11 cellular contexts compared by ENCODE assay signal in the genomic region with DNA sequence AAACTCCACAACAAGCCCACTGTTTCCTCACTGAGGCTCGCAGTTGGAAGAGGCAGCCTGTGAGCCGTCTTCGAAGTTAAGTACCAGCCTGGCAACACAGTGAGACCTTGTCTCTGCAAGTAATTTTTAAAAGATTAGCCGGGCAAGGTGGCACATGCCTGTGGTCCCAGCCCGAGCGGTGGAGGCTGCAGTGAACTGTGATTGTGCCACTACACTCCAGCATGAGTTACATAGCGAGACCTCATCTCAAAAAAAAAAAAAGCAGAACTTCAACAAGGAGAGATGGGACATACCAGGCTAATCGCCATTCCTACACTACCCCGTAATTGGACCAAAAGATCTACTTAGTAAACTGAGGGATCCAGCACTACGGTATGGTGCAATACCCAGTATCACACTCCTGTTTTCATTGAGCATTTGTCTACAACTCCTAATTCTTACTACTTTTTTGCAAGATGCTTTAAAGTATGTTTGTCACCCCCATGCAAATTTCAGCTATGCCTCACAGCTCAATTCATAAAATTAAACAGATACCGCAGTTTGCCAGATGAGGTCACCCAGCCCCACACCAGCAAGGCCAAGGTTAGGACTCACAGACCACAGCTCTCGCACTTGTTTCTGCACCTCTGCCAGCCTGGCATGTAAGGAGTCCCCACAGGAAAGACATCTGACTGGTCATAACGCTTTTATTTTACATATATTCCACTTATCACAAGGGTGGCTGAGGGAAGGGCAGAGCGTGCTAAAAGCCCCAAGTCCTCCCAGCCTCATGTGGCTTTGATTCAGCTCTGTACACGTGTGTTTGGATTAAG. TPM values are rescaled to one million over a fixed set of nuclear protein-coding genes. Genes with fewer than 3 reads are reported as not detected.
DNase-seq lines count a peak whose midpoint lies in the region; ATAC-seq and TF ChIP-seq lines count a peak whose summit lies in the region.
"Had no signal": no experiment of that assay in that cellular context is flagged by ENCODE, and none has a peak within 500 bp of the region (broad histone marks: within the 10 kb centered on the region; RNA-seq: fewer than 3 reads in every experiment).

No MANE protein-coding gene starts in this region.

- RAD21 ChIA-PET in HCT116 (lab: Charles Lee; ENCODE audit: low non-redundant PET in 1 of 2, low total read pairs in 2 of 2, uncharacterized antibody in 2 of 2, unreplicated experiment in 2 of 2) = no interaction called here

- no peaks in the 10 kb centered on the region for H3K27me3 Mint-ChIP-seq in T-helper 1 cell treated with Interleukin-12 subunit alpha and Interleukin-12 subunit beta and Interleukin-4 antibody, amounts not matched to agents 30 μg/mL and 1 μg/mL, for 36 hours (ENCODE audit: low read depth)
- no peaks in the 10 kb centered on the region for H3K27me3 Mint-ChIP-seq in osteocyte (ENCODE audit: unreplicated experiment)

- H2AFZ ChIP-seq in HCT116 (ENCODE audit: low read depth, low read length, poor library complexity, severe bottlenecking) (no peak overlapping the region), GM23248 (no peak overlapping the region)

- H3K9me3 ChIP-seq in HCT116 (ENCODE audit: control insufficient read depth in 1 of 2, insufficient read depth in 1 of 2, low read depth in 1 of 2, low read length in 2 of 2) (peaks cover 4 to 8% of the 10 kb centered on the region in 2 experiments; a peak in 2 of 4 replicates), GM23248 (ENCODE audit: low read depth) (no peaks in the 10 kb centered on the region)

- H3K9me2 ChIP-seq in HCT116 (ENCODE audit: insufficient read depth) (no peaks in the 10 kb centered on the region), GM23248 (ENCODE audit: insufficient read depth) (no peaks in the 10 kb centered on the region)

- POLR2A ChIA-PET in HCT116 (lab: Charles Lee) = no interaction called here

- no TSS peak for BruUV-seq in HCT116 (replicated peaks; lab: Mats Ljungman, UMichigan)

- H3K79me2 ChIP-seq in HCT116 (ENCODE audit: insufficient read depth, low read length) (no peaks in the 10 kb centered on the region), GM23248 (ENCODE audit: insufficient read depth) (no peaks in the 10 kb centered on the region)

- H3K27ac Mint-ChIP-seq in T-helper 1 cell treated with Interleukin-12 subunit alpha and Interleukin-12 subunit beta and Interleukin-4 antibody, amounts not matched to agents 30 μg/mL and 1 μg/mL, for 36 hours = peak overlapping the region; percentile 10
- no peak overlapping the region for H3K27ac Mint-ChIP-seq in osteocyte (ENCODE audit: unreplicated experiment)

- peaks cover 15% of the 10 kb centered on the region; the same call in 1 of the 2 replicates for H3F3A ChIP-seq in GM23248 (ENCODE audit: insufficient read depth)

- H3K4me1 Mint-ChIP-seq in T-helper 1 cell treated with Interleukin-12 subunit alpha and Interleukin-12 subunit beta and Interleukin-4 antibody, amounts not matched to agents 30 μg/mL and 1 μg/mL, for 36 hours (ENCODE audit: low read depth) = peaks cover 6% of the 10 kb centered on the region
- H3K4me1 Mint-ChIP-seq in osteocyte (ENCODE audit: unreplicated experiment) = peaks cover 2% of the 10 kb centered on the region

- DNase-seq in T-helper 1 cell (no peak), HCT116 (ENCODE audit: low read depth, low spot score) (no peak), Kasumi-1 (lab: John Stamatoyannopoulos, UW) (peak; percentile 33 to 60), osteocyte (ENCODE audit: extremely low spot score, unreplicated experiment) (peak; percentile 71), COLO668 (lab: John Stamatoyannopoulos, UW; ENCODE audit: unreplicated experiment) (no peak), GM23248 (no peak), HPDE6-E6E7 (ENCODE audit: extremely low spot score) (no peak)
- DNase-seq: foreskin melanocyte, NCI-H2029 treated with DMSO at 0.1 percent for 48 hours had no signal

- H3K4me3 ChIP-seq in HCT116 (replicated peaks in 1 of 2; ENCODE audit: low read depth in 1 of 2, low read length in 2 of 2) (no peak overlapping the region), GM23248 (no peak overlapping the region)

- H4K20me1 ChIP-seq in HCT116 (ENCODE audit: insufficient read depth) = no peaks in the 10 kb centered on the region
- no peaks in the 10 kb centered on the region for H4K20me1 ChIP-seq in GM23248 (ENCODE audit: insufficient read depth)

- H3K9ac ChIP-seq in HCT116 (ENCODE audit: low read length) (no peak overlapping the region), GM23248 (no peak overlapping the region)

- H3K4me2 ChIP-seq in HCT116 (ENCODE audit: low read length) (no peak overlapping the region), GM23248 (ENCODE audit: unreplicated experiment) (no peak overlapping the region)

- in situ Hi-C loops in GM23248 (cut with MboI) = loop anchor here (10.0 kb wide), 1 partner anchor 123 kb away; no protein-coding TSS in a partner anchor

- no peak overlapping the region for H3K4me3 Mint-ChIP-seq in T-helper 1 cell treated with Interleukin-12 subunit alpha and Interleukin-12 subunit beta and Interleukin-4 antibody, amounts not matched to agents 30 μg/mL and 1 μg/mL, for 36 hours
- no peak overlapping the region for H3K4me3 Mint-ChIP-seq in osteocyte (ENCODE audit: unreplicated experiment)
- H3K4me3 Mint-ChIP-seq: neural crest cell had no signal

- TF ChIP-seq POLR2A in HCT116 (IDR thresholded peaks at IDR 0.05; ENCODE audit: borderline replicate concordance, extremely low read depth, insufficient read depth, insufficient read length) = no peak

- H3K27ac ChIP-seq in HCT116 (ENCODE audit: low read depth, low read length) = no peak overlapping the region
- no peak overlapping the region for H3K27ac ChIP-seq in GM23248

- peaks cover 4% of the 10 kb centered on the region for H3K9me3 Mint-ChIP-seq in T-helper 1 cell treated with Interleukin-12 subunit alpha and Interleukin-12 subunit beta and Interleukin-4 antibody, amounts not matched to agents 30 μg/mL and 1 μg/mL, for 36 hours
- H3K9me3 Mint-ChIP-seq in osteocyte (ENCODE audit: unreplicated experiment) = peaks cover 7% of the 10 kb centered on the region

- H3K27me3 ChIP-seq in HCT116 (ENCODE audit: insufficient read depth, low read length) (no peaks in the 10 kb centered on the region), GM23248 (replicated peaks; ENCODE audit: insufficient read depth) (no peaks in the 10 kb centered on the region)

- H3K36me3 ChIP-seq in HCT116 (ENCODE audit: control insufficient read depth in 1 of 2, insufficient read depth in 2 of 2, low read length in 2 of 2) (peaks cover 12 to 40% of the 10 kb centered on the region in 2 experiments), GM23248 (ENCODE audit: low read depth) (peaks cover 24% of the 10 kb centered on the region)

- H3K4me1 ChIP-seq in HCT116 (ENCODE audit: control insufficient read depth in 1 of 2, insufficient read depth in 2 of 2, low read length in 2 of 2) (no peaks in the 10 kb centered on the region), GM23248 (ENCODE audit: insufficient read depth) (no peaks in the 10 kb centered on the region)

- H3K36me3 Mint-ChIP-seq in T-helper 1 cell treated with Interleukin-12 subunit alpha and Interleukin-12 subunit beta and Interleukin-4 antibody, amounts not matched to agents 30 μg/mL and 1 μg/mL, for 36 hours (ENCODE audit: low read depth) = peaks cover 29% of the 10 kb centered on the region
- H3K36me3 Mint-ChIP-seq in osteocyte (ENCODE audit: unreplicated experiment) = peaks cover 32% of the 10 kb centered on the region

- CTCF ChIA-PET in HCT116 (lab: Charles Lee) = interaction anchor here (1.0 to 1.9 kb wide), 2 partner anchors 9 to 504 kb away, joined by 3 to 6 read pairs; no protein-coding TSS in a partner anchor

- TF ChIP-seq CTCF in HCT116 (IDR thresholded peaks at IDR 0.05 in 2 of 3, conservative IDR thresholded peaks at IDR 0.05 in 1 of 3; ENCODE audit: borderline replicate concordance in 1 of 3, insufficient read depth in 1 of 3, low read depth in 2 of 3, low read length in 2 of 3) (no peak), osteocyte (IDR thresholded peaks at IDR 0.05) (no peak)

- 85 to 86% methylated on average over 15 of the region's 15 CpGs for WGBS in GM23248 (ENCODE audit: low coverage in 1 of 2, low lambda C conversion rate in 2 of 2, missing lambda C conversion rate in 2 of 2), 2 experiments

- intact Hi-C loops in HCT116 (cut with micrococcal nuclease) = loop anchor here (2.0 to 10.0 kb wide), 7 partner anchors 67 to 1463 kb away; a partner anchor contains a TSS

- no peak for ATAC-seq in HCT116

- peak; percentile 23; the same call in 1 of the 2 replicates for TF ChIP-seq RAD21 in HCT116 (IDR thresholded peaks at IDR 0.05; ENCODE audit: low read depth)

TF ChIP-seq in HCT116, 20 proteins besides CTCF, POLR2A, EP300 and RAD21 (continues in another document):
- TF ChIP-seq JUND (IDR thresholded peaks at IDR 0.05) (no peak), EGR1 (IDR thresholded peaks at IDR 0.05; ENCODE audit: low read depth) (no peak), FOSL1 (IDR thresholded peaks at IDR 0.05; ENCODE audit: low read depth) (no peak), SIN3A (IDR thresholded peaks at IDR 0.05; ENCODE audit: low read depth) (no peak), EZH2phosphoT487 (IDR thresholded peaks at IDR 0.05; ENCODE audit: borderline replicate concordance) (no peak), POLR2AphosphoS5 (IDR thresholded peaks at IDR 0.05; ENCODE audit: low read depth, low read length) (no peak), CBX3 (IDR thresholded peaks at IDR 0.05; ENCODE audit: low read depth) (no peak), YY1 (IDR thresholded peaks at IDR 0.05; ENCODE audit: extremely low read depth, insufficient replicate concordance, low read depth, low read length) (no peak), CEBPB (IDR thresholded peaks at IDR 0.05; ENCODE audit: low read depth) (no peak), ZFX (IDR thresholded peaks at IDR 0.05) (no peak)

RNA-seq across cellular contexts. Expression of a gene that starts 21.0 kb away (rescaled TPM):
- total RNA-seq in HCT116 (2021; ENCODE audit: unreplicated experiment) (22.5 TPM), osteocyte (20.0 and 20.7 TPM in 2 replicates)
- polyA plus RNA-seq in HCT116 (2012) = 7.5 and 9.6 TPM in 2 replicates
- total RNA-seq in GM23248 (2014; rRNA removed; shearing (Covaris generic)) = 21.6 and 30.1 TPM in 2 replicates
- 18.0 and 18.3 TPM in 2 replicates for polyA plus RNA-seq in GM23248 (2016; fragmentation: Nextera tagmentation; extraction: Ambion mirVana)

RNA-seq across cellular contexts. Expression of a gene that starts 37.1 kb away (rescaled TPM):
- total RNA-seq in HCT116 (2021; ENCODE audit: unreplicated experiment) (not detected), osteocyte (0.43 TPM in 1 of 2 replicates, not detected in the other)
- not detected in 2 replicates for polyA plus RNA-seq in HCT116 (2012)
- total RNA-seq in GM23248 (2014; rRNA removed; shearing (Covaris generic)) = not detected in 2 replicates
- not detected in 2 replicates for polyA plus RNA-seq in GM23248 (2016; fragmentation: Nextera tagmentation; extraction: Ambion mirVana)
- total RNA-seq: neural crest cell had no signal

RNA-seq across cellular contexts. Expression of a gene that starts 54.1 kb away (rescaled TPM):
- total RNA-seq in HCT116 (2021; ENCODE audit: unreplicated experiment) (107 TPM), osteocyte (59.3 and 60.3 TPM in 2 replicates)
- polyA plus RNA-seq in HCT116 (2012) = 122 and 164 TPM in 2 replicates
- total RNA-seq in GM23248 (2014; rRNA removed; shearing (Covaris generic)) = 59.1 and 69.6 TPM in 2 replicates
- 55.5 and 61.1 TPM in 2 replicates for polyA plus RNA-seq in GM23248 (2016; fragmentation: Nextera tagmentation; extraction: Ambion mirVana)

Comparison
In these comparisons a context has a peak if more than half of its experiments do, and no peak if none do; other contexts are left out.
1. DNase-seq: peak in Kasumi-1 (2 of 2) and osteocyte (single experiment); none in T-helper 1 cell (0 of 5), HCT116 (single experiment), COLO668 (single experiment), GM23248 (single experiment) and HPDE6-E6E7 (single experiment).